Comparison of ENCODE assay signal across 8 cellular contexts in genomic region chr12:89350661-89351488, GRCh38. TPM values are rescaled to one million over a fixed set of nuclear protein-coding genes. Genes with fewer than 3 reads are reported as not detected.
DNase-seq lines count a peak whose midpoint lies in the region; ATAC-seq and TF ChIP-seq lines count a peak whose summit lies in the region.

No MANE protein-coding gene starts in this region.

- H4K20me1 ChIP-seq in SK-N-SH (ENCODE audit: insufficient read depth): peaks cover 49% of the 10 kb centered on the region

- peaks cover 11 to 49% of the 10 kb centered on the region in 2 experiments; a peak in 3 of 4 replicates for H3K4me1 ChIP-seq in SK-N-SH (ENCODE audit: control insufficient read depth in 1 of 2, insufficient read depth in 2 of 2, low read depth in 1 of 2, low read length in 1 of 2)

- peaks cover 68% of the 10 kb centered on the region for H3K79me2 ChIP-seq in SK-N-SH (ENCODE audit: insufficient read depth)

- peaks cover 76 to 86% of the 10 kb centered on the region in 2 donors for H3K4me1 Mint-ChIP-seq in natural killer cell

- H3K27ac ChIP-seq in SK-N-SH (ENCODE audit: low read depth in 2 of 2, low read length in 1 of 2) (peak overlapping the region; percentile 98 to 99), WERI-Rb-1 (no peak overlapping the region)

- WGBS in SK-N-SH (ENCODE audit: low lambda C conversion rate): 4% methylated on average over 31 of the region's 50 CpGs

- peak overlapping the region; percentile 95 for H3K9ac ChIP-seq in SK-N-SH

- H3K9me2 ChIP-seq in SK-N-SH: no peaks in the 10 kb centered on the region

- H3F3A ChIP-seq in SK-N-SH (replicated peaks; ENCODE audit: insufficient read depth): peaks cover 17% of the 10 kb centered on the region

- no peak for TF ChIP-seq POLR2A in erythroblast (IDR thresholded peaks at IDR 0.05; ENCODE audit: low read length)

- no peak for DNase-seq in SK-N-SH
- no peak for DNase-seq in WERI-Rb-1
- DNase-seq in erythroblast (lab: John Stamatoyannopoulos, UW): peak; percentile 42 to 61
- DNase-seq in natural killer cell: peak; percentile 36
- no peak for DNase-seq in GM19238 (ENCODE audit: insufficient read length, low spot score)
- DNase-seq in NCI-H1436 treated with DMSO at 0.1 percent for 48 hours (lab: John Stamatoyannopoulos, UW): no peak

- peak overlapping the region; percentile 86 for H3K4me2 ChIP-seq in SK-N-SH

- TF ChIP-seq CTCF in SK-N-SH (IDR thresholded peaks at IDR 0.05): no peak
- TF ChIP-seq CTCF in WERI-Rb-1 (IDR thresholded peaks at IDR 0.05; ENCODE audit: low read depth, low read length): no peak
- TF ChIP-seq CTCF in natural killer cell (IDR thresholded peaks at IDR 0.05): no peak

- H3K4me3 Mint-ChIP-seq in natural killer cell: peak overlapping the region; percentile 98

- H3K36me3 ChIP-seq in SK-N-SH (replicated peaks in 1 of 2; ENCODE audit: control insufficient read depth in 1 of 2, insufficient read depth in 2 of 2, low read length in 1 of 2): peaks cover 30 to 34% of the 10 kb centered on the region in 2 experiments
- no peaks in the 10 kb centered on the region for H3K36me3 ChIP-seq in WERI-Rb-1

- no peak overlapping the region for H2AFZ ChIP-seq in SK-N-SH (ENCODE audit: low read depth)

- peak overlapping the region; percentile 93 to 95 for H3K27ac Mint-ChIP-seq in natural killer cell

- CTCF ChIA-PET in SK-N-SH (lab: Yijun Ruan, JAX): interaction anchor here (1.3 to 2.7 kb wide), 7 partner anchors 73 to 333 kb away, joined by 3 to 14 read pairs (median 7); no protein-coding TSS in a partner anchor

- H3K27me3 Mint-ChIP-seq in natural killer cell (ENCODE audit: low read depth in 2 of 2): no peaks in the 10 kb centered on the region

- TF ChIP-seq RAD21 in SK-N-SH (IDR thresholded peaks at IDR 0.05; ENCODE audit: low read length): no peak

- ATAC-seq in SK-N-SH treated with all-trans-retinoic acid at 6 μM for 48 hours (no peak), natural killer cell (no peak), GM19324 (IDR thresholded peaks at IDR 0.05; ENCODE audit: low FRiP score, unreplicated experiment) (no peak)

- H3K36me3 Mint-ChIP-seq in natural killer cell: no peaks in the 10 kb centered on the region

- H3K27me3 ChIP-seq in SK-N-SH (ENCODE audit: insufficient read depth) (no peaks in the 10 kb centered on the region), WERI-Rb-1 (ENCODE audit: insufficient read depth, low read depth, severe bottlenecking) (peaks cover 7% of the 10 kb centered on the region)

- no peak for TF ChIP-seq EP300 in SK-N-SH (IDR thresholded peaks at IDR 0.05; ENCODE audit: borderline replicate concordance in 1 of 2, low read depth in 1 of 2, low read length in 1 of 2)

- intact Hi-C loops in natural killer cell (cut with micrococcal nuclease): loop anchor here (2.0 to 5.0 kb wide), 3 partner anchors 16 to 309 kb away; no protein-coding TSS in a partner anchor

- H3K9me3 ChIP-seq in SK-N-SH (no peaks in the 10 kb centered on the region), WERI-Rb-1 (ENCODE audit: severe bottlenecking) (no peaks in the 10 kb centered on the region)

- peak overlapping the region; percentile 94 to 99 for H3K4me3 ChIP-seq in SK-N-SH (ENCODE audit: low read depth in 2 of 2, low read length in 1 of 2)
- H3K4me3 ChIP-seq in WERI-Rb-1 (ENCODE audit: low read depth, low read length): peak overlapping the region; percentile 77

- no peaks in the 10 kb centered on the region for H3K9me3 Mint-ChIP-seq in natural killer cell

- POLR2A ChIA-PET in SK-N-SH (lab: Yijun Ruan, JAX): interaction anchor here (1.1 to 2.1 kb wide), 9 partner anchors 14 to 312 kb away, joined by 3 to 11 read pairs (median 5); no protein-coding TSS in a partner anchor

TF ChIP-seq in SK-N-SH, 30 proteins besides CTCF, POLR2A, EP300 and RAD21:
- TF ChIP-seq SIN3A (IDR thresholded peaks at IDR 0.05; ENCODE audit: borderline replicate concordance, low read depth, low read length) (peak; percentile 51; the same call in 1 of the 2 replicates), REST (IDR thresholded peaks at IDR 0.05; ENCODE audit: low read depth, low read length) (peak; percentile 84), YY1 (IDR thresholded peaks at IDR 0.05; ENCODE audit: low read depth) (peak; percentile 6; the same call in 1 of the 2 replicates), MAX (IDR thresholded peaks at IDR 0.05; ENCODE audit: low read depth) (no peak)

TF ChIP-seq in SK-N-SH treated with all-trans-retinoic acid at 6 μM for 48 hours, 23 proteins besides CTCF, POLR2A, EP300 and RAD21:
- TF ChIP-seq CREB5 (CRISPR knock-in tag; IDR thresholded peaks at IDR 0.05; ENCODE audit: low read depth): no peak
- no peak for TF ChIP-seq POU6F1 (CRISPR knock-in tag; IDR thresholded peaks at IDR 0.05; ENCODE audit: borderline replicate concordance, low read depth)
- TF ChIP-seq SNAI2 (CRISPR knock-in tag; IDR thresholded peaks at IDR 0.05): no peak
- TF ChIP-seq ZFP3 (CRISPR knock-in tag; IDR thresholded peaks at IDR 0.05): no peak
- no peak for TF ChIP-seq CSDC2 (CRISPR knock-in tag; IDR thresholded peaks at IDR 0.05)
- no peak for TF ChIP-seq GLIS3 (CRISPR knock-in tag; IDR thresholded peaks at IDR 0.05)
- TF ChIP-seq TOX (CRISPR knock-in tag; IDR thresholded peaks at IDR 0.05; ENCODE audit: borderline replicate concordance): no peak

RNA-seq across cellular contexts. Expression of gene DUSP6, which starts 1.4 kb away (rescaled TPM):
- 64.8 and 71.4 TPM in 2 replicates for polyA plus RNA-seq in SK-N-SH (2012; rRNA removed)
- 37.6 and 45.0 TPM in 2 replicates for polyA plus RNA-seq in SK-N-SH (2012; cell fraction: cytosol; rRNA removed)
- polyA plus RNA-seq in SK-N-SH (2012; cell fraction: nucleus; rRNA removed): 225 and 270 TPM in 2 replicates
- total RNA-seq in natural killer cell: 100 to 1,000 TPM in 2 of 3 donors, 10 to 100 TPM in 1; 52.2 to 222 (median 141) TPM

Comparison
In these comparisons a context has a peak if more than half of its experiments do, and no peak if none do; other contexts are left out.
1. DNase-seq: peak in erythroblast (2 of 2) and natural killer cell (single experiment); none in SK-N-SH (single experiment), WERI-Rb-1 (single experiment), GM19238 (single experiment) and NCI-H1436 treated with DMSO at 0.1 percent for 48 hours (single experiment).